30 cellular contexts compared by ENCODE assay signal in the genomic region with DNA sequence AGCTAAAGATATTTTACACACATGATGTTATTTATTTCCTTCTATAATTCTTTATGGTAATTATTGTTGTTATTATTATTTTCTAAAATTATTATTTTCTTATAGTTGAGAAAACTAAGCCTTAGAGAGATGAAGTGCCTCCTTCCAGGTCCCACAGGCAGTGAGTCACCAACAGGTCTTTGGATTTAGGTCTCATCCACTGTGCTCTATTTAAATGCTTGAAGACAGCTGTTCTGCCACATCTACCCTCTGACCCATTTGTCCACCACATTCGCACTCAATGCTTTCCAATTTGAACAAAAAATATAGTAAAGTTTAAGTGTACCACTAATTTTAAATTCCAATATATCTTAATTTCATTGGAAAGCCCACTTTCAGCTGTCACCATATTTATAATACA.
"Had no signal": no experiment of that assay in that cellular context is flagged by ENCODE, and none has a peak within 500 bp of the region (broad histone marks: within the 10 kb centered on the region; RNA-seq: fewer than 3 reads in every experiment).

No MANE protein-coding gene starts in this region.

- H3K9me3 Mint-ChIP-seq: activated CD4-positive, alpha-beta memory T cell treated with anti-CD3 and anti-CD28 coated beads, Interleukin-2, amount 10 ng/mL, durations not matched to agents 7 days and 5 days; activated CD4-positive, alpha-beta T cell treated with anti-CD3 and anti-CD28 coated beads, Interleukin-2, amount 10 ng/mL, durations not matched to agents 7 days and 5 days; activated naive CD4-positive, alpha-beta T cell treated with anti-CD3 and anti-CD28 coated beads for 36 hours; activated T-cell treated with anti-CD3 and anti-CD28 coated beads, Interleukin-2, amount 50 U/mL, for 4 hours; activated T-helper 17 cell treated with anti-CD3 and anti-CD28 coated beads, Interleukin-2, amount 50 U/mL, for 72 hours; WTC11 had no signal

- DNase-seq: activated CD4-positive, alpha-beta memory T cell treated with anti-CD3 and anti-CD28 coated beads, Interleukin-2, amount 10 ng/mL, durations not matched to agents 7 days and 5 days; activated CD4-positive, alpha-beta T cell treated with anti-CD3 and anti-CD28 coated beads for 1 hour; activated CD4-positive, alpha-beta T cell treated with anti-CD3 and anti-CD28 coated beads for 4 hours; activated CD4-positive, alpha-beta T cell treated with anti-CD3 and anti-CD28 coated beads, Interleukin-2, amount 10 ng/mL, durations not matched to agents 7 days and 5 days; activated CD4-positive, alpha-beta T cell treated with anti-CD3 and anti-CD28 coated beads, Interleukin-2, amount 50 U/mL, for 4 hours; activated CD8-positive, alpha-beta memory T cell treated with anti-CD3 and anti-CD28 coated beads for 24 hours; activated effector memory CD4-positive, alpha-beta T cell treated with Interleukin-2 at 50 U/mL for 16 hours; activated naive CD4-positive, alpha-beta T cell treated with anti-CD3 and anti-CD28 coated beads for 36 hours; activated naive CD8-positive, alpha-beta T cell treated with anti-CD3 and anti-CD28 coated beads for 36 hours; activated naive CD8-positive, alpha-beta T cell treated with anti-CD3 and anti-CD28 coated beads, Interleukin-2, amount 50 U/mL, for 24 hours; activated T-cell treated with anti-CD3 and anti-CD28 coated beads, Interleukin-2, amount 50 U/mL, for 4 hours; adrenal gland; amygdala; aorta; body of pancreas; caudate nucleus; cortex of kidney; dermis blood vessel endothelial cell; effector CD4-positive, alpha-beta T cell; esophagus squamous epithelium; foreskin melanocyte; heart right ventricle; T-helper 9 cell had no signal

- H3K36me3 ChIP-seq: adrenal gland, esophagus squamous epithelium, gastroesophageal sphincter, heart right ventricle had no signal

- H3K27ac Mint-ChIP-seq: activated CD4-positive, alpha-beta memory T cell treated with anti-CD3 and anti-CD28 coated beads, Interleukin-2, amount 10 ng/mL, durations not matched to agents 7 days and 5 days; activated CD4-positive, alpha-beta T cell treated with anti-CD3 and anti-CD28 coated beads, Interleukin-2, amount 10 ng/mL, durations not matched to agents 7 days and 5 days; activated naive CD4-positive, alpha-beta T cell treated with anti-CD3 and anti-CD28 coated beads for 36 hours; activated naive CD4-positive, alpha-beta T cell treated with anti-CD3 and anti-CD28 coated beads, Interleukin-2, amount 50 U/mL, for 24 hours; activated naive CD8-positive, alpha-beta T cell treated with anti-CD3 and anti-CD28 coated beads for 36 hours; activated naive CD8-positive, alpha-beta T cell treated with anti-CD3 and anti-CD28 coated beads, Interleukin-2, amount 50 U/mL, for 24 hours; activated T-helper 17 cell treated with anti-CD3 and anti-CD28 coated beads, Interleukin-2, amount 50 U/mL, for 72 hours; T-helper 1 cell treated with Interleukin-12 subunit alpha and Interleukin-12 subunit beta and Interleukin-4 antibody, amounts not matched to agents 30 μg/mL and 1 μg/mL, for 36 hours; WTC11 had no signal

- H3K27me3 Mint-ChIP-seq: activated CD4-positive, alpha-beta T cell treated with anti-CD3 and anti-CD28 coated beads, Interleukin-2, amount 10 ng/mL, durations not matched to agents 7 days and 5 days; activated naive CD4-positive, alpha-beta T cell treated with anti-CD3 and anti-CD28 coated beads, Interleukin-2, amount 50 U/mL, for 24 hours; activated naive CD8-positive, alpha-beta T cell treated with anti-CD3 and anti-CD28 coated beads for 36 hours; activated naive CD8-positive, alpha-beta T cell treated with anti-CD3 and anti-CD28 coated beads, Interleukin-2, amount 50 U/mL, for 24 hours had no signal

- H3K4me1 Mint-ChIP-seq: activated T-helper 17 cell treated with anti-CD3 and anti-CD28 coated beads, Interleukin-2, amount 50 U/mL, for 72 hours had no signal

- H3K27ac ChIP-seq: adrenal gland, body of pancreas, epithelial cell of prostate, esophagus squamous epithelium, gastroesophageal sphincter, heart right ventricle, VCaP had no signal

- H3K4me3 ChIP-seq: adrenal gland, body of pancreas, esophagus squamous epithelium, gastroesophageal sphincter, heart right ventricle had no signal

- H3K36me3 Mint-ChIP-seq: activated naive CD4-positive, alpha-beta T cell treated with anti-CD3 and anti-CD28 coated beads, Interleukin-2, amount 50 U/mL, for 24 hours; activated naive CD8-positive, alpha-beta T cell treated with anti-CD3 and anti-CD28 coated beads for 36 hours; WTC11 had no signal

- H3K27me3 ChIP-seq: adrenal gland, body of pancreas, esophagus squamous epithelium, gastroesophageal sphincter, heart right ventricle had no signal

- ATAC-seq: activated naive CD8-positive, alpha-beta T cell treated with anti-CD3 and anti-CD28 coated beads, Interleukin-2, amount 50 U/mL, for 24 hours; activated T-cell treated with anti-CD3 and anti-CD28 coated beads, Interleukin-2, amount 50 U/mL, for 4 hours; body of pancreas; gastroesophageal sphincter; WTC11 had no signal

- H3K4me3 Mint-ChIP-seq: activated CD4-positive, alpha-beta memory T cell treated with anti-CD3 and anti-CD28 coated beads, Interleukin-2, amount 10 ng/mL, durations not matched to agents 7 days and 5 days; activated CD4-positive, alpha-beta T cell treated with anti-CD3 and anti-CD28 coated beads, Interleukin-2, amount 10 ng/mL, durations not matched to agents 7 days and 5 days; activated naive CD4-positive, alpha-beta T cell treated with anti-CD3 and anti-CD28 coated beads for 36 hours; activated naive CD4-positive, alpha-beta T cell treated with anti-CD3 and anti-CD28 coated beads, Interleukin-2, amount 50 U/mL, for 24 hours; activated naive CD8-positive, alpha-beta T cell treated with anti-CD3 and anti-CD28 coated beads for 36 hours; activated naive CD8-positive, alpha-beta T cell treated with anti-CD3 and anti-CD28 coated beads, Interleukin-2, amount 50 U/mL, for 24 hours; activated T-cell treated with anti-CD3 and anti-CD28 coated beads, Interleukin-2, amount 50 U/mL, for 4 hours; activated T-helper 17 cell treated with anti-CD3 and anti-CD28 coated beads, Interleukin-2, amount 50 U/mL, for 72 hours; T-helper 1 cell treated with Interleukin-12 subunit alpha and Interleukin-12 subunit beta and Interleukin-4 antibody, amounts not matched to agents 30 μg/mL and 1 μg/mL, for 36 hours; WTC11 had no signal

- H3K4me1 ChIP-seq: adrenal gland, body of pancreas, esophagus squamous epithelium, gastroesophageal sphincter had no signal

- H3K9me3 ChIP-seq: adrenal gland, body of pancreas, esophagus squamous epithelium, gastroesophageal sphincter, heart right ventricle had no signal
